8 cellular contexts compared by ENCODE assay signal in genomic region chr6:47345761-47346160, GRCh38.
"Had no signal": no experiment of that assay in that cellular context is flagged by ENCODE, and none has a peak within 500 bp of the region (broad histone marks: within the 10 kb centered on the region; RNA-seq: fewer than 3 reads in every experiment).

No MANE protein-coding gene starts in this region.

- H3K27ac ChIP-seq: GM23248 had no signal

- H3K4me1 ChIP-seq: HAP-1 had no signal

- DNase-seq: GM23248, GOT3, H7, HFFc6, IMR-90 had no signal

- H2AFZ ChIP-seq: GM23248 had no signal

- H3K9me3 ChIP-seq: HAP-1 had no signal

- ATAC-seq: HCT116, K562 had no signal

- H3K4me3 ChIP-seq: GM23248, HAP-1, K562 had no signal

- H3K9ac ChIP-seq: GM23248 had no signal

- H3K36me3 ChIP-seq: HAP-1 had no signal
